25 cellular contexts compared by ENCODE assay signal in genomic region chr17:62753562-62753961, GRCh38. TPM values are rescaled to one million over a fixed set of nuclear protein-coding genes. Genes with fewer than 3 reads are reported as not detected.
A peak's percentile ranks its signal among the peaks of the same experiment; 100 is the strongest.
DNase-seq lines count a peak whose midpoint lies in the region; ATAC-seq, FAIRE-seq and TF ChIP-seq lines count a peak whose summit lies in the region.
"Had no signal": no experiment of that assay in that cellular context is flagged by ENCODE, and none has a peak within 500 bp of the region (broad histone marks: within the 10 kb centered on the region; RNA-seq: fewer than 3 reads in every experiment).

No MANE protein-coding gene starts in this region.

- H4K91ac ChIP-seq in H1 (replicated peaks; ENCODE audit: insufficient read length, low read length) = no peak overlapping the region

- H3K23me2 ChIP-seq in H1 (ENCODE audit: low read depth, low read length) = no peaks in the 10 kb centered on the region

- H3K79me1 ChIP-seq in H1 (ENCODE audit: low read depth, low read length) = no peaks in the 10 kb centered on the region

- no peak overlapping the region for H3K27ac ChIP-seq in H1 (ENCODE audit: low read depth, low read length)

- no peak overlapping the region for H2BK15ac ChIP-seq in H1 (ENCODE audit: low read length)

- no peak for FAIRE-seq in H1 (lab: Jason Lieb, UNC)
- FAIRE-seq in urothelium cell line (lab: Jason Lieb, UNC) = peak; percentile 44
- FAIRE-seq: GM12891, GM18507, GM19239 had no signal

- no peak overlapping the region for H3K56ac ChIP-seq in H1 (replicated peaks; ENCODE audit: insufficient read length, low read depth, low read length)

- no peak for TF ChIP-seq EP300 in H1 (IDR thresholded peaks at IDR 0.05; ENCODE audit: borderline replicate concordance in 1 of 2, low read depth in 2 of 2, low read length in 2 of 2)

- H3K4me1 Mint-ChIP-seq in T-helper 17 cell = peaks cover 8% of the 10 kb centered on the region

- no peak overlapping the region for H2AK5ac ChIP-seq in H1 (ENCODE audit: low read depth, low read length)

- no peak overlapping the region for H3K4ac ChIP-seq in H1 (replicated peaks; ENCODE audit: insufficient read length, low read depth, low read length)

- H3K27me3 Mint-ChIP-seq in T-helper 17 cell = no peaks in the 10 kb centered on the region

- H3K79me2 ChIP-seq in H1 (ENCODE audit: control insufficient read depth in 1 of 2, insufficient read depth in 2 of 2, low read length in 2 of 2) = no peaks in the 10 kb centered on the region

- no peak overlapping the region for H3K4me3 Mint-ChIP-seq in T-helper 17 cell
- H3K4me3 Mint-ChIP-seq: CD4-positive, alpha-beta memory T cell; H9 had no signal

- H3K18ac ChIP-seq in H1 (ENCODE audit: extremely low read depth, low read length) = no peak overlapping the region

- H3K36me3 ChIP-seq in H1 (ENCODE audit: control insufficient read depth in 2 of 4, insufficient read depth in 4 of 4, low read length in 3 of 4) = no peaks in the 10 kb centered on the region

- H2BK5ac ChIP-seq in H1 (ENCODE audit: low read depth, low read length) = no peak overlapping the region

- POLR2A ChIA-PET in H1 (lab: Charles Lee; ENCODE audit: partially characterized antibody) = no interaction called here

- H4K8ac ChIP-seq in H1 (ENCODE audit: extremely low read depth, insufficient read depth, low read length) = no peak overlapping the region

- H3K9ac ChIP-seq in H1 (replicated peaks in 1 of 4; ENCODE audit: extremely low read depth in 1 of 4, low read depth in 3 of 4, low read length in 3 of 4) = no peak overlapping the region

- no peaks in the 10 kb centered on the region for H3K36me3 Mint-ChIP-seq in T-helper 17 cell (ENCODE audit: low read depth)
- H3K36me3 Mint-ChIP-seq: CD4-positive, alpha-beta memory T cell had no signal

- no peak for TF ChIP-seq RAD21 in H1 (IDR thresholded peaks at IDR 0.05 in 1 of 2, conservative IDR thresholded peaks at IDR 0.05 in 1 of 2; ENCODE audit: low read depth in 2 of 2, low read length in 2 of 2)

- H3K23ac ChIP-seq in H1 (ENCODE audit: insufficient read length) = no peak overlapping the region

- no peak overlapping the region for H2BK20ac ChIP-seq in H1 (ENCODE audit: low read length)

- CTCF ChIA-PET in H1 (lab: Charles Lee; ENCODE audit: partially characterized antibody) = interaction anchor here (1.7 kb wide), 1 partner anchor 9 kb away, joined by 3 read pairs; no protein-coding TSS in a partner anchor

- H3K27me3 ChIP-seq in H1 (replicated peaks in 1 of 4; ENCODE audit: control insufficient read depth in 3 of 4, extremely low read depth in 1 of 4, insufficient read depth in 3 of 4, low read length in 3 of 4) = no peaks in the 10 kb centered on the region

- H3K27ac Mint-ChIP-seq in T-helper 17 cell = peak overlapping the region; percentile 37
- H3K27ac Mint-ChIP-seq: H9 had no signal

- ATAC-seq in T-helper 17 cell = no peak
- no peak for ATAC-seq in GM19023 (IDR thresholded peaks at IDR 0.05; ENCODE audit: unreplicated experiment)
- ATAC-seq in GM21367 (IDR thresholded peaks at IDR 0.05; ENCODE audit: unreplicated experiment) = no peak
- no peak for ATAC-seq in GM19463 (IDR thresholded peaks at IDR 0.05; ENCODE audit: unreplicated experiment)
- ATAC-seq: HCT116 had no signal

- no peak overlapping the region for H2BK120ac ChIP-seq in H1 (replicated peaks; ENCODE audit: low read depth, low read length)

- no peak overlapping the region for H2AFZ ChIP-seq in H1 (ENCODE audit: low read length)

- no peak overlapping the region for H3K4me2 ChIP-seq in H1 (ENCODE audit: insufficient read depth in 1 of 2, low read depth in 2 of 2, low read length in 2 of 2)

- no peak overlapping the region for H4K5ac ChIP-seq in H1 (ENCODE audit: insufficient read length, low read depth, low read length)

- no peaks in the 10 kb centered on the region for H4K20me1 ChIP-seq in H1 (replicated peaks in 1 of 2; ENCODE audit: control insufficient read depth in 1 of 2, insufficient read depth in 2 of 2, low read length in 2 of 2)

- no peak for TF ChIP-seq POLR2A in H1 (IDR thresholded peaks at IDR 0.05; ENCODE audit: control extremely low read depth in 1 of 2, low read depth in 2 of 2, low read length in 2 of 2)

- no peak for DNase-seq in T-helper 17 cell
- no peak for DNase-seq in H1 (ENCODE audit: low read depth in 1 of 2, low spot score in 2 of 2)
- peak; percentile 57 for DNase-seq in mesenteric fat pad (ENCODE audit: low spot score)
- DNase-seq in urothelium cell line (ENCODE audit: low spot score) = no peak
- DNase-seq: C1 segment of cervical spinal cord; Calu3; CD4-positive, alpha-beta memory T cell; COR-L47; DMS53; DMS79 treated with DMSO at 0.1 percent for 48 hours; GF-D8; GM23248; H9 had no signal

- 0 out of 2 replicates have a peak overlapping the region, but pooled peaks have one; percentile 41 for H2BK12ac ChIP-seq in H1 (ENCODE audit: low read depth, low read length)

- 86% methylated on average over 7 of the region's 7 CpGs; no CpG with 5 or more reads in 1 of the 2 experiments for WGBS in H1 (ENCODE audit: extremely low coverage in 1 of 2, insufficient coverage in 1 of 2, insufficient read length in 1 of 2, insufficient replicate concordance in 2 of 2, low coverage in 1 of 2, low lambda C conversion rate in 2 of 2, missing lambda C conversion rate in 1 of 2), 2 experiments

- no peak overlapping the region for H3K14ac ChIP-seq in H1 (ENCODE audit: insufficient read length)

- no peak overlapping the region for H3K4me3 ChIP-seq in H1 (ENCODE audit: extremely low read depth in 1 of 4, insufficient read depth in 2 of 4, low read depth in 3 of 4, low read length in 4 of 4)
- H3K4me3 ChIP-seq: GM23248 had no signal

- no peak for TF ChIP-seq CTCF in H1 (IDR thresholded peaks at IDR 0.05; ENCODE audit: control extremely low read depth in 1 of 3, insufficient read depth in 1 of 3, low read depth in 1 of 3, low read length in 3 of 3)

- H3K4me1 ChIP-seq in H1 (replicated peaks in 1 of 4; ENCODE audit: control insufficient read depth in 3 of 4, insufficient read depth in 4 of 4, low read length in 3 of 4) = peaks cover 0 to 12% (median 8%) of the 10 kb centered on the region in 4 experiments; a peak in 5 of 7 replicates

- H3K9me3 ChIP-seq in T-helper 17 cell (ENCODE audit: control insufficient read depth, low read length, poor library complexity, severe bottlenecking) = no peaks in the 10 kb centered on the region
- H3K9me3 ChIP-seq in H1 (ENCODE audit: insufficient read depth in 2 of 2, low read depth in 1 of 2, low read length in 1 of 2) = no peaks in the 10 kb centered on the region

TF ChIP-seq in H1, 55 proteins besides CTCF, POLR2A, EP300 and RAD21 (continues in another document):
- TF ChIP-seq USF2 (IDR thresholded peaks at IDR 0.05; ENCODE audit: low read length) = no peak
- no peak for TF ChIP-seq HDAC6 (IDR thresholded peaks at IDR 0.05; ENCODE audit: low read depth, low read length)

RNA-seq across cellular contexts. Expression of gene MARCHF10, which starts 54.6 kb away (rescaled TPM):
- total RNA-seq in T-helper 17 cell (under 1 TPM; 0.26 to 0.80 TPM), mesenteric fat pad (0.16 TPM)
- total RNA-seq in H1 (2021; fragmentation: NEBNext Ultra II Directional; extraction: Animal tissue kit (Norgen Biotek cat#: 25700)) = 0.48 and 1.1 TPM in 2 replicates
- polyA plus RNA-seq in H1 (2011; rRNA removed) = 0.73 and 1.3 TPM in 2 replicates
- polyA plus RNA-seq in H1 (2011; cell fraction: cytosol; rRNA removed) = 0.31 TPM
- 0.78 TPM for polyA plus RNA-seq in H1 (2011; cell fraction: nucleus; rRNA removed)
- 0.59 to 1.1 TPM (median 0.63 TPM) in 4 replicates for polyA plus RNA-seq in H1 (2012, experiment 1 of 2)
- polyA plus RNA-seq in H1 (2012, experiment 2 of 2) = 0.81 TPM
- 0.41 TPM for polyA plus RNA-seq in H1 (2013, experiment 1 of 2)
- polyA plus RNA-seq in H1 (2013, experiment 2 of 2) = 0.53 TPM
- 0.32 TPM in 2 replicates for polyA minus RNA-seq in H1 (2011; rRNA and poly(A)+ RNA removed)
- not detected for polyA minus RNA-seq in H1 (2011; cell fraction: cytosol; rRNA and poly(A)+ RNA removed)
- 0.80 TPM for polyA minus RNA-seq in H1 (2011; cell fraction: nucleus; rRNA and poly(A)+ RNA removed)
- total RNA-seq: A172, A673, Calu3, Daoy, G401, H4, H9 had no signal
